8 cellular contexts compared by ENCODE assay signal in genomic region chr2:11175293-11175795, GRCh38. TPM values are rescaled to one million over a fixed set of nuclear protein-coding genes. Genes with fewer than 3 reads are reported as not detected.
DNase-seq lines count a peak whose midpoint lies in the region; ATAC-seq and TF ChIP-seq lines count a peak whose summit lies in the region.

No MANE protein-coding gene starts in this region.

- H3K9me2 ChIP-seq in PC-3 (replicated peaks; ENCODE audit: low read length), result no peaks in the 10 kb centered on the region

- H3K27ac ChIP-seq in PC-3 (ENCODE audit: low read length), result no peak overlapping the region

- peak; percentile 17 for DNase-seq in GDM1 (lab: John Stamatoyannopoulos, UW)
- no peak for DNase-seq in PC-3
- DNase-seq in epidermal melanocyte (ENCODE audit: insufficient read length, low spot score), result peak; percentile 26
- DNase-seq in osteocyte (ENCODE audit: extremely low spot score, unreplicated experiment), result no peak

- H3K4me3 ChIP-seq in PC-3 (ENCODE audit: low read length), result no peak overlapping the region

- POLR2A ChIA-PET in PC-3 (lab: Charles Lee; ENCODE audit: unreplicated experiment), result no interaction called here

- no peaks in the 10 kb centered on the region for H3K36me3 ChIP-seq in PC-3 (ENCODE audit: low read depth, low read length)

- H3K36me3 Mint-ChIP-seq in osteocyte (ENCODE audit: unreplicated experiment), result peaks cover 6% of the 10 kb centered on the region

- no peaks in the 10 kb centered on the region for H3K4me1 ChIP-seq in PC-3 (ENCODE audit: insufficient read depth, low read length)

- no peaks in the 10 kb centered on the region for H3K9me3 Mint-ChIP-seq in osteocyte (ENCODE audit: unreplicated experiment)

- no peaks in the 10 kb centered on the region for H4K20me1 ChIP-seq in PC-3 (ENCODE audit: low read length)

- H3K9ac ChIP-seq in PC-3 (ENCODE audit: low read length), result no peak overlapping the region

- peak overlapping the region; percentile 71 for H3K27ac Mint-ChIP-seq in osteocyte (ENCODE audit: unreplicated experiment)

- ATAC-seq in PC-3, result no peak
- no peak for ATAC-seq in HG03439 (IDR thresholded peaks at IDR 0.05; ENCODE audit: unreplicated experiment)
- ATAC-seq in HG02610 (IDR thresholded peaks at IDR 0.05; ENCODE audit: unreplicated experiment), result no peak
- ATAC-seq in GM21717 (IDR thresholded peaks at IDR 0.05; ENCODE audit: unreplicated experiment), result no peak
- no peak for ATAC-seq in GM18873 (IDR thresholded peaks at IDR 0.05; ENCODE audit: low FRiP score, unreplicated experiment)

- peaks cover 15% of the 10 kb centered on the region for H3K4me1 Mint-ChIP-seq in osteocyte (ENCODE audit: unreplicated experiment)

- intact Hi-C loops in PC-3 (cut with micrococcal nuclease), result no loop called here

- H3K27me3 ChIP-seq in PC-3 (ENCODE audit: low read length), result no peaks in the 10 kb centered on the region

- no peaks in the 10 kb centered on the region for H3K27me3 Mint-ChIP-seq in osteocyte (ENCODE audit: unreplicated experiment)

- no peaks in the 10 kb centered on the region for H3K9me3 ChIP-seq in PC-3 (ENCODE audit: low read length)

- CTCF ChIA-PET in PC-3 (lab: Charles Lee), result no interaction called here

- TSS peak; percentile 5 for BruUV-seq in PC-3 (replicated peaks; lab: Mats Ljungman, UMichigan)

- no peaks in the 10 kb centered on the region for H3F3A ChIP-seq in PC-3 (ENCODE audit: low read length, unreplicated experiment)

- H3K79me2 ChIP-seq in PC-3 (ENCODE audit: low read length), result no peaks in the 10 kb centered on the region

- TF ChIP-seq CTCF in PC-3 (conservative IDR thresholded peaks at IDR 0.05; ENCODE audit: low read depth, low read length) (no peak), osteocyte (IDR thresholded peaks at IDR 0.05) (no peak)

- H2AFZ ChIP-seq in PC-3 (ENCODE audit: low read length), result no peak overlapping the region

- H3K4me2 ChIP-seq in PC-3 (ENCODE audit: low read length), result no peak overlapping the region

- no peak overlapping the region for H3K4me3 Mint-ChIP-seq in osteocyte (ENCODE audit: unreplicated experiment)

RNA-seq across cellular contexts. Expression of gene SLC66A3, which starts 20.1 kb away (rescaled TPM):
- total RNA-seq in PC-3 (2014; rRNA removed) (12.6 and 19.2 TPM in 2 replicates), osteocyte (23.3 and 29.9 TPM in 2 replicates)

Comparison
In these comparisons a context has a peak if more than half of its experiments do, and no peak if none do; other contexts are left out.
1. DNase-seq: peak in GDM1 (single experiment) and epidermal melanocyte (single experiment); none in PC-3 (single experiment) and osteocyte (single experiment).